10 cellular contexts compared by ENCODE assay signal in the genomic region with DNA sequence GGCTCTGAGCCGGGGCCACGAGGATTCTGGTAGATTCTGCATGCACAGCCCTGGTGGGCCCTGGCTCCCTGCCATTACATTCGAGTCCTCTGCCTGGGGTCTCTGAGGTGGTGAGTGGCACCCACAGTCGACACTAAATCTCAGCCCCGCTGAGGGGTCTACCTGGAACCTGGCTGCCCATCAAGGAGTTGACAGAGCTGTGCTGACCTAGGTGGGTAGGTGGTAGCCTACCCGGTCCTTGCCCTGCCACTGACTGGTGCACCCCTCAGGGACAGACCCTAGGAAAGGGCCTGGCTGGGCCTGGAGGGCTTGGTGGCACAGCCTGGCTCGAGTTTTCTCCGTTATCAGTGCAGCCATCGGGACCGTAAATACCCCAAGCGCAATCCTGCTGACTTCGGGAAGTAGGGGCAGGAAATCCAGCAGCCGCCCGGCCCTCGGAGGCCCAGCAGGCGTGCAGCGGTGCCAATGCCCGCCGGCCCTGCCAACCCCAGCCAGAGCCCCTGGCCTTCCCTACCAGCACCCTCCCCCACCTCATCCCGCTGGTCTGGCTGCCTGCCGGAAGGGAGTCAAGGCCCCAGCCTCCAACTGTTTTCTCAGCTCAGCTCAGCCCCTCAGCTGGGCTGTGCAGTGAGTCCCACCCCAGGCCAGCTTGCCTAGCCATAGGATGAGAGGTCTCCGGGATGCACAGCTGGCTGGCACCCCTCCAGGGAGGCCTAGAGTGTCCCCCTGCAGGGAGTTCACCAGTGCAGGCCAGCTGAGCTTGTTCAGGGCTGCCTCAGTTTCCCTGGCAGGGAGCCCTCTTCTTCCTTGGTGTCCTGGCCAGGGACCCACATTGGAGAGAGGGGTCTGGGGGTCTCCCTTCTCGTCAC.
DNase-seq lines count a peak whose midpoint lies in the region; ATAC-seq and TF ChIP-seq lines count a peak whose summit lies in the region.
"Had no signal": no experiment of that assay in that cellular context is flagged by ENCODE, and none has a peak within 500 bp of the region (broad histone marks: within the 10 kb centered on the region; RNA-seq: fewer than 3 reads in every experiment).

No MANE protein-coding gene starts in this region.

- H3K4me3 Mint-ChIP-seq in endothelial cell (ENCODE audit: unreplicated experiment), result no peak overlapping the region
- no peak overlapping the region for H3K4me3 Mint-ChIP-seq in natural killer cell
- H3K4me3 Mint-ChIP-seq in nephron progenitor cell, result no peak overlapping the region
- H3K4me3 Mint-ChIP-seq: activated T-helper 1 cell treated with anti-CD3 and anti-CD28 coated beads, Interleukin-12 subunit alpha, Interleukin-12 subunit beta, Interleukin-2, Interleukin-4 antibody, amounts not matched to agents 30 ng/mL and 10 ng/mL and 1 ng/mL, durations not matched to agents 14 hours and 24 hours and 36 hours had no signal

- TF ChIP-seq POLR2A in upper lobe of left lung (IDR thresholded peaks at IDR 0.05), result no peak

- WGBS in upper lobe of left lung, 2 donors, result 69 to 72% methylated on average over 3 to 23 of the region's 23 CpGs

- intact Hi-C loops in natural killer cell (cut with micrococcal nuclease), result no loop called here

- DNase-seq in activated gamma-delta T cell treated with Interleukin-2 at 50 U/mL for 16 hours (peak; percentile 2), activated gamma-delta T cell (lab: John Stamatoyannopoulos, UW) (no peak), endothelial cell (ENCODE audit: low spot score) (peak; percentile 3), natural killer cell (peak; percentile 12), upper lobe of left lung (peak; percentile 21 to 63), NCI-H2081 (lab: John Stamatoyannopoulos, UW) (no peak), nephron progenitor cell (no peak)
- DNase-seq: NCI-H2107 had no signal

- H3K27ac ChIP-seq in upper lobe of left lung, result peak overlapping the region; percentile 74 to 84 (median 83)

- no peaks in the 10 kb centered on the region for H3K27me3 ChIP-seq in upper lobe of left lung

- H3K4me3 ChIP-seq in upper lobe of left lung, result no peak overlapping the region

- ATAC-seq in natural killer cell, result no peak
- ATAC-seq in upper lobe of left lung (ENCODE audit: low FRiP score in 2 of 2), result no peak
- ATAC-seq in esophagus mucosa, result no peak

- H3K27ac Mint-ChIP-seq in endothelial cell (ENCODE audit: unreplicated experiment), result no peak overlapping the region
- no peak overlapping the region for H3K27ac Mint-ChIP-seq in natural killer cell
- H3K27ac Mint-ChIP-seq in nephron progenitor cell, result no peak overlapping the region
- H3K27ac Mint-ChIP-seq: activated T-helper 1 cell treated with anti-CD3 and anti-CD28 coated beads, Interleukin-12 subunit alpha, Interleukin-12 subunit beta, Interleukin-2, Interleukin-4 antibody, amounts not matched to agents 30 ng/mL and 10 ng/mL and 1 ng/mL, durations not matched to agents 14 hours and 24 hours and 36 hours had no signal

- H3K9me3 ChIP-seq in upper lobe of left lung, result no peaks in the 10 kb centered on the region

- H3K9me3 Mint-ChIP-seq in endothelial cell (ENCODE audit: unreplicated experiment) (no peaks in the 10 kb centered on the region), natural killer cell (no peaks in the 10 kb centered on the region), nephron progenitor cell (peaks cover 9% of the 10 kb centered on the region)
- H3K9me3 Mint-ChIP-seq: activated T-helper 1 cell treated with anti-CD3 and anti-CD28 coated beads, Interleukin-12 subunit alpha, Interleukin-12 subunit beta, Interleukin-2, Interleukin-4 antibody, amounts not matched to agents 30 ng/mL and 10 ng/mL and 1 ng/mL, durations not matched to agents 14 hours and 24 hours and 36 hours had no signal

- H3K36me3 Mint-ChIP-seq in endothelial cell (ENCODE audit: low read depth, unreplicated experiment) (peaks cover 8% of the 10 kb centered on the region), natural killer cell (no peaks in the 10 kb centered on the region), nephron progenitor cell (ENCODE audit: low read depth) (no peaks in the 10 kb centered on the region)

- H3K27me3 Mint-ChIP-seq in endothelial cell (ENCODE audit: unreplicated experiment) (no peaks in the 10 kb centered on the region), natural killer cell (ENCODE audit: low read depth in 2 of 2) (peaks cover 26 to 29% of the 10 kb centered on the region in 2 donors), nephron progenitor cell (ENCODE audit: low read depth, poor library complexity) (peaks cover 3% of the 10 kb centered on the region)

- peaks cover 0 to 4% (median 0%) of the 10 kb centered on the region in 4 donors for H3K36me3 ChIP-seq in upper lobe of left lung

- TF ChIP-seq CTCF in endothelial cell (IDR thresholded peaks at IDR 0.05; ENCODE audit: unreplicated experiment) (no peak), natural killer cell (IDR thresholded peaks at IDR 0.05) (no peak), upper lobe of left lung (IDR thresholded peaks at IDR 0.05) (no peak), nephron progenitor cell (IDR thresholded peaks at IDR 0.05) (no peak)

- H3K4me1 ChIP-seq in upper lobe of left lung, result peaks cover 38 to 47% (median 40%) of the 10 kb centered on the region in 4 donors

- H3K4me1 Mint-ChIP-seq in endothelial cell (ENCODE audit: unreplicated experiment) (no peaks in the 10 kb centered on the region), natural killer cell (peaks cover 0 to 6% of the 10 kb centered on the region in 2 donors), nephron progenitor cell (peaks cover 43% of the 10 kb centered on the region)

- TF ChIP-seq EP300 in upper lobe of left lung (IDR thresholded peaks at IDR 0.05), result no peak

Comparison
In these comparisons a context has a peak if more than half of its experiments do, and no peak if none do; other contexts are left out.
1. DNase-seq: peak in activated gamma-delta T cell treated with Interleukin-2 at 50 U/mL for 16 hours (single experiment), endothelial cell (single experiment), natural killer cell (single experiment) and upper lobe of left lung (2 of 2); none in activated gamma-delta T cell (single experiment), NCI-H2081 (0 of 2) and nephron progenitor cell (single experiment).